In genomic region chr11:578276-579035, GRCh38 we compare ENCODE assay signal across 10 cellular contexts. TPM values are rescaled to one million over a fixed set of nuclear protein-coding genes. Genes with fewer than 3 reads are reported as not detected.
DNase-seq lines count a peak whose midpoint lies in the region; ATAC-seq and TF ChIP-seq lines count a peak whose summit lies in the region.
"Had no signal": no experiment of that assay in that cellular context is flagged by ENCODE, and none has a peak within 500 bp of the region (broad histone marks: within the 10 kb centered on the region; RNA-seq: fewer than 3 reads in every experiment).

No MANE protein-coding gene starts in this region.

- TF ChIP-seq POLR2A in body of pancreas (IDR thresholded peaks at IDR 0.05) = no peak

- H3K9me3 ChIP-seq in thoracic aorta (no peaks in the 10 kb centered on the region), body of pancreas (no peaks in the 10 kb centered on the region)

- intact Hi-C loops in body of pancreas (cut with DNase I) = no loop called here

- no peaks in the 10 kb centered on the region for H3K9me3 Mint-ChIP-seq in activated naive CD4-positive, alpha-beta T cell treated with anti-CD3 and anti-CD28 coated beads, Interleukin-2, amount 50 U/mL, for 24 hours
- no peaks in the 10 kb centered on the region for H3K9me3 Mint-ChIP-seq in activated naive CD8-positive, alpha-beta T cell treated with anti-CD3 and anti-CD28 coated beads, Interleukin-2, amount 10 ng/mL, durations not matched to agents 7 days and 5 days

- POLR2A ChIA-PET in activated naive CD8-positive, alpha-beta T cell treated with anti-CD3 and anti-CD28 coated beads, Interleukin-2, amount 10 ng/mL, durations not matched to agents 7 days and 5 days (lab: Charles Lee) = interaction anchor here (1.0 to 2.2 kb wide), 8 partner anchors 9 to 117 kb away, joined by 3 to 18 read pairs (median 4); partner anchors contain the start of genes IRF7 and TMEM80

- H3K27me3 Mint-ChIP-seq in activated naive CD4-positive, alpha-beta T cell treated with anti-CD3 and anti-CD28 coated beads, Interleukin-2, amount 50 U/mL, for 24 hours = no peaks in the 10 kb centered on the region
- H3K27me3 Mint-ChIP-seq in activated naive CD8-positive, alpha-beta T cell treated with anti-CD3 and anti-CD28 coated beads, Interleukin-2, amount 10 ng/mL, durations not matched to agents 7 days and 5 days = peaks cover 12% of the 10 kb centered on the region

- H3K27me3 ChIP-seq in thoracic aorta (replicated peaks; ENCODE audit: insufficient read depth) (no peaks in the 10 kb centered on the region), body of pancreas (no peaks in the 10 kb centered on the region)

- H3K4me3 ChIP-seq in thoracic aorta (peak overlapping the region; percentile 88), body of pancreas (no peak overlapping the region)

- 57 to 67% methylated on average over 16 to 21 of the region's 21 CpGs for WGBS in body of pancreas, 2 donors

- TF ChIP-seq CTCF in thoracic aorta (IDR thresholded peaks at IDR 0.05) = no peak
- no peak for TF ChIP-seq CTCF in body of pancreas (IDR thresholded peaks at IDR 0.05)

- H3K27ac ChIP-seq in thoracic aorta (no peak overlapping the region), body of pancreas (peak overlapping the region in 1 of 4 donors; percentile 13)

- ATAC-seq in activated naive CD8-positive, alpha-beta T cell treated with anti-CD3 and anti-CD28 coated beads, Interleukin-2, amount 10 ng/mL, durations not matched to agents 7 days and 5 days (ENCODE audit: low read depth) = no peak
- ATAC-seq in left lobe of liver = peak; percentile 32
- ATAC-seq in thoracic aorta (ENCODE audit: insufficient number of reproducible peaks, low FRiP score, low read depth) = no peak
- ATAC-seq in GM18907 (IDR thresholded peaks at IDR 0.05; ENCODE audit: unreplicated experiment) = no peak
- ATAC-seq in body of pancreas = no peak
- no peak for ATAC-seq in HG03571 (IDR thresholded peaks at IDR 0.05; ENCODE audit: unreplicated experiment)

- peaks cover 57% of the 10 kb centered on the region for H3K4me1 Mint-ChIP-seq in activated naive CD4-positive, alpha-beta T cell treated with anti-CD3 and anti-CD28 coated beads, Interleukin-2, amount 50 U/mL, for 24 hours
- H3K4me1 Mint-ChIP-seq in activated naive CD8-positive, alpha-beta T cell treated with anti-CD3 and anti-CD28 coated beads, Interleukin-2, amount 10 ng/mL, durations not matched to agents 7 days and 5 days = peaks cover 39% of the 10 kb centered on the region

- DNase-seq in activated naive CD4-positive, alpha-beta T cell treated with anti-CD3 and anti-CD28 coated beads, Interleukin-2, amount 50 U/mL, for 16 hours = no peak
- no peak for DNase-seq in activated naive CD8-positive, alpha-beta T cell treated with anti-CD3 and anti-CD28 coated beads, Interleukin-2, amount 10 ng/mL, durations not matched to agents 7 days and 5 days
- peak; percentile 84 for DNase-seq in left lobe of liver (ENCODE audit: low spot score)
- no peak for DNase-seq in thoracic aorta (ENCODE audit: low spot score)
- no peak for DNase-seq in body of pancreas
- DNase-seq: DMS 273 treated with DMSO at 0.1 percent for 48 hours, T-helper 9 cell had no signal

- H3K4me1 ChIP-seq in thoracic aorta (ENCODE audit: control insufficient read depth in 1 of 2, low read depth in 2 of 2) (peaks cover 39 to 44% of the 10 kb centered on the region in 2 donors), body of pancreas (peaks cover 61% of the 10 kb centered on the region)

- H3K36me3 ChIP-seq in thoracic aorta (peaks cover 18% of the 10 kb centered on the region), body of pancreas (replicated peaks in 1 of 2; ENCODE audit: insufficient read depth in 1 of 2, low read depth in 2 of 2) (peaks cover 2 to 5% of the 10 kb centered on the region in 2 donors)

- peak overlapping the region; percentile 59 for H3K27ac Mint-ChIP-seq in activated naive CD4-positive, alpha-beta T cell treated with anti-CD3 and anti-CD28 coated beads, Interleukin-2, amount 50 U/mL, for 24 hours
- H3K27ac Mint-ChIP-seq in activated naive CD8-positive, alpha-beta T cell treated with anti-CD3 and anti-CD28 coated beads, Interleukin-2, amount 10 ng/mL, durations not matched to agents 7 days and 5 days = peak overlapping the region; percentile 65

- H3K36me3 Mint-ChIP-seq in activated naive CD4-positive, alpha-beta T cell treated with anti-CD3 and anti-CD28 coated beads, Interleukin-2, amount 50 U/mL, for 24 hours = no peaks in the 10 kb centered on the region
- H3K36me3 Mint-ChIP-seq in activated naive CD8-positive, alpha-beta T cell treated with anti-CD3 and anti-CD28 coated beads, Interleukin-2, amount 10 ng/mL, durations not matched to agents 7 days and 5 days = peaks cover 7% of the 10 kb centered on the region

- H3K4me3 Mint-ChIP-seq in activated naive CD4-positive, alpha-beta T cell treated with anti-CD3 and anti-CD28 coated beads, Interleukin-2, amount 50 U/mL, for 24 hours = peak overlapping the region; percentile 93
- H3K4me3 Mint-ChIP-seq in activated naive CD8-positive, alpha-beta T cell treated with anti-CD3 and anti-CD28 coated beads, Interleukin-2, amount 10 ng/mL, durations not matched to agents 7 days and 5 days = peak overlapping the region; percentile 92

RNA-seq across cellular contexts. Expression of gene PHRF1, which starts 2.2 kb away (rescaled TPM):
- total RNA-seq in activated naive CD8-positive, alpha-beta T cell treated with anti-CD3 and anti-CD28 coated beads, Interleukin-2, amount 10 ng/mL, durations not matched to agents 7 days and 5 days = 10 to 100 TPM; 55.4 to 58.9 TPM
- total RNA-seq in left lobe of liver = 25.4 TPM
- 10 to 100 TPM; 31.3 to 39.6 TPM for total RNA-seq in thoracic aorta
- 10 to 100 TPM; 18.2 to 34.3 TPM for total RNA-seq in body of pancreas

RNA-seq across cellular contexts. Expression of gene RASSF7, which starts 17.7 kb away (rescaled TPM):
- total RNA-seq in activated naive CD8-positive, alpha-beta T cell treated with anti-CD3 and anti-CD28 coated beads, Interleukin-2, amount 10 ng/mL, durations not matched to agents 7 days and 5 days = 10 to 100 TPM; 36.5 to 41.0 TPM
- total RNA-seq in left lobe of liver (36.6 TPM), thoracic aorta (10 to 100 TPM in 1 of 2 donors, 1 to 10 TPM in 1; 7.3 to 20.6 TPM), body of pancreas (100 to 1,000 TPM in 1 of 2 donors, 10 to 100 TPM in 1; 49.5 to 134 TPM)

RNA-seq across cellular contexts. Expression of gene LMNTD2, which starts 17.9 kb away (rescaled TPM):
- 1 to 10 TPM; 2.5 to 2.7 TPM for total RNA-seq in activated naive CD8-positive, alpha-beta T cell treated with anti-CD3 and anti-CD28 coated beads, Interleukin-2, amount 10 ng/mL, durations not matched to agents 7 days and 5 days
- total RNA-seq in left lobe of liver = 13.4 TPM
- total RNA-seq in thoracic aorta = 1 to 10 TPM; 1.1 to 2.7 TPM
- 10 to 100 TPM in 1 of 2 donors, 1 to 10 TPM in 1; 6.0 to 12.9 TPM for total RNA-seq in body of pancreas

RNA-seq across cellular contexts. Expression of gene IRF7, which starts 37.3 kb away (rescaled TPM):
- 100 to 1,000 TPM; 160 to 165 TPM for total RNA-seq in activated naive CD8-positive, alpha-beta T cell treated with anti-CD3 and anti-CD28 coated beads, Interleukin-2, amount 10 ng/mL, durations not matched to agents 7 days and 5 days
- total RNA-seq in left lobe of liver (38.5 TPM), thoracic aorta (10 to 100 TPM; 33.8 to 45.4 TPM), body of pancreas (10 to 100 TPM; 10.4 to 10.9 TPM)

RNA-seq across cellular contexts. Expression of gene LRRC56, which starts 41.1 kb away (rescaled TPM):
- 1 to 10 TPM; 4.3 to 4.7 TPM for total RNA-seq in activated naive CD8-positive, alpha-beta T cell treated with anti-CD3 and anti-CD28 coated beads, Interleukin-2, amount 10 ng/mL, durations not matched to agents 7 days and 5 days
- total RNA-seq in left lobe of liver = 0.93 TPM
- total RNA-seq in thoracic aorta = under 1 TPM in 1 of 2 donors, not detected in 1; 0.41 TPM
- 1 to 10 TPM; 1.6 to 2.3 TPM for total RNA-seq in body of pancreas
